ENCODE assay signal across 1 cellular context in the genomic region with DNA sequence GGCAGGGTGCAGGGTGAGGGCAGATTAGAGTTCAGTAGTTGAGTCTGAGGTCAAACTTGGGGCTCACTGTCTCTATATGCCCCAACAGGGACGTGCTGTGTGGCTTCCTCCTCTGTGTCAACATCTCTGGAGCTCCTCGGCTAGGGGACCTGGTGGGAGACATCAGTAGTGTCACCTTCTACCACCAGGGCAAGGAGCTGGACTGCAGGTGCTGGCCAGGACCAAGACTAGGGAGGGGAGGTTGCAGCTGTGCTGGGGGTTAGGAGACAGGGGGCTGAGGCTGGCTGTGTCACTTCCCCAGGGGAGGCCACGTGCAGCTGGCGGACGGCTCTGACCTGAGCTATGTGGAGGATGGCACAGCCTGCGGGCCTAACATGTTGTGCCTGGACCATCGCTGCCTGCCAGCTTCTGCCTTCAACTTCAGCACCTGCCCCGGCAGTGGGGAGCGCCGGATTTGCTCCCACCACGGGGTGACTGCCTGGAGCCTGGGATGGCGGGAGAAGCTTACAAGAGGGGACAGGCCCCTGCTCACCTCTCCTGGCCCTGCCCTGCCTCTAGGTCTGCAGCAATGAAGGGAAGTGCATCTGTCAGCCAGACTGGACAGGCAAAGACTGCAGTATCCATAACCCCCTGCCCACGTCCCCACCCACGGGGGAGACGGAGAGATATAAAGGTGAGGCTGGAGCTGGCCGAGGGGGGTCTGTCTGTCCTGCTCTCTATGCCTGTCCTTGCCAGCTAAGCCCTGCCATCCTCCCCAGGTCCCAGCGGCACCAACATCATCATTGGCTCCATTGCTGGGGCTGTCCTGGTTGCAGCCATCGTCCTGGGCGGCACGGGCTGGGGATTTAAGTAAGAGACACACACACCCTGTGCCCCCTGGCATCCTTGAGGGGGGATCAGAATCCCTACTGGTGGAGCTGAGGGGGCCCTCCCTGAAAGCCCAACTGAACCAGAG.
TF ChIP-seq lines count a peak whose summit lies in the region.

No MANE protein-coding gene starts in this region.

TF ChIP-seq in HepG2, 621 proteins besides CTCF, POLR2A, EP300 and RAD21:
- TF ChIP-seq GABPB1 (CRISPR knock-in tag; IDR thresholded peaks at IDR 0.05) (peak; percentile 12; the same call in 1 of the 2 replicates), ZNF768 (CRISPR knock-in tag; IDR thresholded peaks at IDR 0.05) (peak; percentile 91), PTBP1 (IDR thresholded peaks at IDR 0.05; ENCODE audit: low read depth, low read length, poor library complexity, severe bottlenecking) (no peak), NFYB (CRISPR knock-in tag; IDR thresholded peaks at IDR 0.05) (no peak)
